Comparison of ENCODE assay signal across 18 cellular contexts in the genomic region with DNA sequence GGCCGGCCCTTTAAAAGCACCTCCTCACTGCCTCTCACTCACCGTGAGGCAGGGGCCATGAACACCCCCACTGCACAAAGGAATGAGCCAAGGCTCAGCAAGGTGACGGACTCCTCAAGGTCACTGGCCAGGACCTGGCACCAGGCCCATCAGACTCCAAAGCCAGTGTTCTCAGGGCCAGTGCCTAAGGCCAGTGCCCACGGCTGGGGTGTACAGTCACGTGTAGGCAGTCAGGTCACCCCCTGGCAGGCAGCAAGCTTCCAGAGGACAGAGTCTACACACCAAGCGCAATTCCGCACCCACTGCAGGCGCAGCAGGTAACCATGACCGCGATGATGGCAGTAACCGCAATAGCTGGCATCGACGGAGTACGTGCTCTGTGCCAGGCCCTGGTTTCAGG. TPM values are rescaled to one million over a fixed set of nuclear protein-coding genes. Genes with fewer than 3 reads are reported as not detected.
DNase-seq lines count a peak whose midpoint lies in the region; FAIRE-seq and TF ChIP-seq lines count a peak whose summit lies in the region.
"Had no signal": no experiment of that assay in that cellular context is flagged by ENCODE, and none has a peak within 500 bp of the region (broad histone marks: within the 10 kb centered on the region; RNA-seq: fewer than 3 reads in every experiment).

No MANE protein-coding gene starts in this region.

- H3K9me3 ChIP-seq in duodenal mucosa (ENCODE audit: control insufficient read depth in 1 of 2, low read length in 2 of 2) = no peaks in the 10 kb centered on the region
- H3K9me3 ChIP-seq in parathyroid adenoma (ENCODE audit: control insufficient read depth, low read length) = no peaks in the 10 kb centered on the region
- no peaks in the 10 kb centered on the region for H3K9me3 ChIP-seq in BE2C

- no peaks in the 10 kb centered on the region for H3K79me2 ChIP-seq in parathyroid adenoma

- H3K27me3 ChIP-seq in duodenal mucosa (ENCODE audit: control insufficient read depth in 1 of 2, insufficient read depth in 2 of 2, low read length in 2 of 2) (peaks cover 0 to 4% of the 10 kb centered on the region in 2 donors), parathyroid adenoma (ENCODE audit: control insufficient read depth, insufficient read depth, low read length) (no peaks in the 10 kb centered on the region), BE2C (no peaks in the 10 kb centered on the region)

- no peak for FAIRE-seq in RCC 7860 (lab: Jason Lieb, UNC)
- FAIRE-seq: GM12892, H54 had no signal

- peak overlapping the region; percentile 50 for H3K27ac ChIP-seq in duodenal mucosa (ENCODE audit: low read depth, low read length)
- H3K27ac ChIP-seq in parathyroid adenoma = peak overlapping the region; percentile 98
- H3K27ac ChIP-seq: C4-2B, HL-60 had no signal

- H3K4me3 ChIP-seq in duodenal mucosa (ENCODE audit: low read depth in 1 of 2, low read length in 2 of 2) (no peak overlapping the region), parathyroid adenoma (ENCODE audit: low read depth, low read length) (no peak overlapping the region), BE2C (ENCODE audit: low read depth, low read length) (no peak overlapping the region)

- TF ChIP-seq CTCF in parathyroid adenoma (IDR thresholded peaks at IDR 0.05) = no peak
- no peak for TF ChIP-seq CTCF in BE2C (IDR thresholded peaks at IDR 0.05; ENCODE audit: low read depth, low read length)

- H3K4me2 ChIP-seq in parathyroid adenoma (ENCODE audit: low read length) = peak overlapping the region; percentile 63

- H3K9ac ChIP-seq in duodenal mucosa (ENCODE audit: low read depth in 1 of 2, low read length in 2 of 2) (no peak overlapping the region), parathyroid adenoma (no peak overlapping the region)

- no peaks in the 10 kb centered on the region for H3K36me3 ChIP-seq in duodenal mucosa (ENCODE audit: control insufficient read depth in 1 of 2, insufficient read depth in 2 of 2, low read length in 2 of 2)
- H3K36me3 ChIP-seq in parathyroid adenoma (ENCODE audit: control insufficient read depth, insufficient read depth, low read length) = no peaks in the 10 kb centered on the region
- no peaks in the 10 kb centered on the region for H3K36me3 ChIP-seq in BE2C

- peaks cover 10 to 13% of the 10 kb centered on the region in 2 donors for H3K4me1 ChIP-seq in duodenal mucosa (ENCODE audit: control insufficient read depth in 1 of 2, insufficient read depth in 2 of 2, low read length in 2 of 2)
- H3K4me1 ChIP-seq in parathyroid adenoma = peaks cover 36% of the 10 kb centered on the region
- H3K4me1 ChIP-seq in BE2C = no peaks in the 10 kb centered on the region

- DNase-seq in RCC 7860 (ENCODE audit: low spot score) = peak; percentile 58
- peak; percentile 53 for DNase-seq in kidney tubule cell (ENCODE audit: low spot score)
- no peak for DNase-seq in NCI-H1105 (lab: John Stamatoyannopoulos, UW)
- no peak for DNase-seq in GDM1 (lab: John Stamatoyannopoulos, UW)
- DNase-seq in BE2C = no peak
- DNase-seq: DMS 273 treated with DMSO at 0.1 percent for 48 hours, KBM-7, MV-4-11, NCI-H1417 treated with DMSO at 0.1 percent for 48 hours, NCI-H2081 treated with DMSO at 0.1 percent for 48 hours, NCI-H510A treated with DMSO at 0.1 percent for 48 hours, SHP77 had no signal

- H2AFZ ChIP-seq in parathyroid adenoma = no peak overlapping the region

RNA-seq across cellular contexts. Expression of a gene that starts 27.2 kb away (rescaled TPM):
- polyA plus RNA-seq in BE2C (2012; ENCODE audit: insufficient read depth, insufficient read length, low read depth) = 7.0 TPM

Comparison
In these comparisons a context has a peak if more than half of its experiments do, and no peak if none do; other contexts are left out.
1. DNase-seq: peak in RCC 7860 (single experiment) and kidney tubule cell (single experiment); none in NCI-H1105 (single experiment), GDM1 (single experiment) and BE2C (single experiment).